31 cellular contexts compared by ENCODE assay signal in the genomic region with DNA sequence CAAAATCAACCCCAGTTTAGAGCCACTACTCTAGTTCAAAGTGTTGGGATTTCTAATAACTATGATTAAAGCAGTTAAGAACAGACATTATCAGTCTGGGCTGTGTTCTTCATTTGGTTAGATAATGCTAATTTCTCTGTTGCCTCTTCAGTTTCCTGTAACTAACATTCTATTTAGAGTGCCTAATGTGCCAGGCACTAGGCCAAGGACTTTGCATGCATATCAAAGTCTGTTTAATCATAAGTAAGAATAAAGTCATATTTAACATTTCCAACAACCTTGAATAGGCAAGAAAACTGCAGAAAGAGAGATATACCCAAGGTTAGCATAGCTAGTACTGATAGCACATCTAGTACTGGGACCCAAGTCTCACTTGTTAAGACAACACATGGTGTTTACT.
"Had no signal": no experiment of that assay in that cellular context is flagged by ENCODE, and none has a peak within 500 bp of the region (broad histone marks: within the 10 kb centered on the region; RNA-seq: fewer than 3 reads in every experiment).

No MANE protein-coding gene starts in this region.

- H3K27ac ChIP-seq: brain microvascular endothelial cell, epithelial cell of prostate, esophagus squamous epithelium, WERI-Rb-1 had no signal

- H3K27me3 Mint-ChIP-seq: activated B cell treated with CpG ODN at 0.5 μM for 24 hours; activated CD4-positive, alpha-beta memory T cell treated with anti-CD3 and anti-CD28 coated beads, Interleukin-2, amount 10 ng/mL, durations not matched to agents 7 days and 5 days; activated CD4-positive, alpha-beta T cell treated with anti-CD3 and anti-CD28 coated beads, Interleukin-2, amount 10 ng/mL, durations not matched to agents 7 days and 5 days; activated naive CD8-positive, alpha-beta T cell; activated T-helper 17 cell treated with anti-CD3 and anti-CD28 coated beads, Interleukin-2, amount 50 U/mL, for 72 hours; central memory CD8-positive, alpha-beta T cell; effector memory CD8-positive, alpha-beta T cell; T-helper 17 cell had no signal

- H3K4me3 ChIP-seq: adrenal gland, esophagus squamous epithelium, heart right ventricle had no signal

- H3K9me3 Mint-ChIP-seq: activated B cell treated with CpG ODN at 0.5 μM for 24 hours; activated CD4-positive, alpha-beta memory T cell treated with anti-CD3 and anti-CD28 coated beads, Interleukin-2, amount 10 ng/mL, durations not matched to agents 7 days and 5 days; activated CD4-positive, alpha-beta T cell treated with anti-CD3 and anti-CD28 coated beads, Interleukin-2, amount 10 ng/mL, durations not matched to agents 7 days and 5 days; activated T-cell treated with anti-CD3 and anti-CD28 coated beads, Interleukin-2, amount 50 U/mL, for 4 hours; activated T-helper 17 cell treated with anti-CD3 and anti-CD28 coated beads, Interleukin-2, amount 50 U/mL, for 72 hours; central memory CD8-positive, alpha-beta T cell; effector memory CD8-positive, alpha-beta T cell; T-helper 2 cell treated with Interferon-gamma antibody and Interleukin-4, amounts not matched to agents 5 μg/mL and 100 μg/mL, for 36 hours had no signal

- H3K27ac Mint-ChIP-seq: activated B cell treated with CpG ODN at 0.5 μM for 24 hours; activated CD4-positive, alpha-beta memory T cell treated with anti-CD3 and anti-CD28 coated beads, Interleukin-2, amount 10 ng/mL, durations not matched to agents 7 days and 5 days; activated CD4-positive, alpha-beta T cell treated with anti-CD3 and anti-CD28 coated beads, Interleukin-2, amount 10 ng/mL, durations not matched to agents 7 days and 5 days; activated naive CD8-positive, alpha-beta T cell; activated T-helper 17 cell treated with anti-CD3 and anti-CD28 coated beads, Interleukin-2, amount 50 U/mL, for 72 hours; T-helper 17 cell; T-helper 2 cell treated with Interferon-gamma antibody and Interleukin-4, amounts not matched to agents 5 μg/mL and 100 μg/mL, for 36 hours had no signal

- H3K9me3 ChIP-seq: adrenal gland, esophagus squamous epithelium, heart right ventricle had no signal

- H3K4me1 ChIP-seq: esophagus squamous epithelium had no signal

- H3K4me3 Mint-ChIP-seq: activated B cell treated with CpG ODN at 0.5 μM for 24 hours; activated CD4-positive, alpha-beta memory T cell treated with anti-CD3 and anti-CD28 coated beads, Interleukin-2, amount 10 ng/mL, durations not matched to agents 7 days and 5 days; activated CD4-positive, alpha-beta T cell treated with anti-CD3 and anti-CD28 coated beads, Interleukin-2, amount 10 ng/mL, durations not matched to agents 7 days and 5 days; activated naive CD8-positive, alpha-beta T cell; activated T-cell treated with anti-CD3 and anti-CD28 coated beads, Interleukin-2, amount 50 U/mL, for 4 hours; activated T-helper 17 cell treated with anti-CD3 and anti-CD28 coated beads, Interleukin-2, amount 50 U/mL, for 72 hours; central memory CD8-positive, alpha-beta T cell; effector memory CD8-positive, alpha-beta T cell; T-helper 17 cell; T-helper 2 cell treated with Interferon-gamma antibody and Interleukin-4, amounts not matched to agents 5 μg/mL and 100 μg/mL, for 36 hours had no signal

- DNase-seq: activated B cell treated with CpG ODN at 0.5 μM for 24 hours; activated CD4-positive, alpha-beta memory T cell treated with anti-CD3 and anti-CD28 coated beads, Interleukin-2, amount 10 ng/mL, durations not matched to agents 7 days and 5 days; activated CD4-positive, alpha-beta T cell treated with anti-CD3 and anti-CD28 coated beads for 4 hours; activated CD4-positive, alpha-beta T cell treated with anti-CD3 and anti-CD28 coated beads, Interleukin-2, amount 10 ng/mL, durations not matched to agents 7 days and 5 days; activated CD4-positive, alpha-beta T cell treated with anti-CD3 and anti-CD28 coated beads, Interleukin-2, amount 50 U/mL, for 4 hours; activated effector memory CD4-positive, alpha-beta T cell treated with Interleukin-2 at 50 U/mL for 16 hours; activated gamma-delta T cell treated with Interleukin-2 at 50 U/mL for 16 hours; activated naive CD4-positive, alpha-beta T cell treated with anti-CD3 and anti-CD28 coated beads, Interleukin-2, amount 50 U/mL, for 16 hours; activated naive CD4-positive, alpha-beta T cell treated with Interleukin-2 at 50 U/mL for 16 hours; activated T-cell treated with anti-CD3 and anti-CD28 coated beads, Interleukin-2, amount 50 U/mL, for 4 hours; amygdala; aorta; brain microvascular endothelial cell; cortex of kidney; dermis blood vessel endothelial cell; effector CD4-positive, alpha-beta T cell; effector memory CD8-positive, alpha-beta T cell; esophagus squamous epithelium; foreskin fibroblast; glutamatergic neuron; heart right ventricle; T-helper 1 cell; T-helper 17 cell; T1000; WERI-Rb-1 had no signal

- H3K27me3 ChIP-seq: adrenal gland, brain microvascular endothelial cell, esophagus squamous epithelium, heart right ventricle had no signal
